In the genomic region with DNA sequence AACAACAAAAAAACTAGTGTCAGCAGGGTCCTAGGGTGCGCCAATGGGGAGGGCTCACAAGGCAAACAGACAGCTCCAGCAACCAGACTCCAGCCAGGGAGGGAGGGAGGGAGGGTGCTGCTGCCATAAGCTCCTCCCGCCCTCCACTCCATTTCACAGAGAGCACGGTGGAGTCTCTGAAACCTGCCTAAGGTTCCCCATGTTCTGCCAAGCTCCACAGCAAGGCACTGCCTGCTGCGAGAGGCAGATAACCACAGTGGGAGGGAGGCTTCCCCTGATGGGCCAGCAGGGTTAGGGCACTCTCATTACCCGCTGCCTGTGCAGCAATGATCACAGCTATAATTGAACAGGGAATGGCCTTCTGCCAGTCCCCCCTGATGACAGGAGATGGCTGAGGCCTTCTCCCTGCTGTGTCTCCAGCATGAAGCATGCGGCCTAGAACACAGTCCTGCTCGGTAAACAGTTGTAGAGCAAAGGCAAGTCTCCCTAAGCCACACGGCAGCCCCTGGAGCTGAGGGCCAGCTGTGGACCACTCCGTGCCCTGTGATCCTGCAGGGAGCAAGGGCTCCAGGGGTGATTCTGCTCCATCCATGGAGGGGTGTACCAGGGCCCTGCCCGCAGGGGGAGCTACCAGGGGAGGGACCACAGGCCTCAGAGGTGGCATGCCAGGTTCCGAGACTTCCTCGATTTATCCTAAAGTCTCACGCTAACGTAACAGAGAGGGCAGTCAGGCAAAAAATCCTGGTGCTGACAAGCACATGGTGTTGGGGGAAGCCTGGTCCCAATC, we compare ENCODE assay signal across 17 cellular contexts. TPM values are rescaled to one million over a fixed set of nuclear protein-coding genes. Genes with fewer than 3 reads are reported as not detected.
A peak's percentile ranks its signal among the peaks of the same experiment; 100 is the strongest.
DNase-seq lines count a peak whose midpoint lies in the region; ATAC-seq, FAIRE-seq and TF ChIP-seq lines count a peak whose summit lies in the region.
"Had no signal": no experiment of that assay in that cellular context is flagged by ENCODE, and none has a peak within 500 bp of the region (broad histone marks: within the 10 kb centered on the region; RNA-seq: fewer than 3 reads in every experiment).

No MANE protein-coding gene starts in this region.

- H3K4me1 ChIP-seq in HepG2 (ENCODE audit: insufficient read depth, low read length) (peaks cover 60% of the 10 kb centered on the region), upper lobe of left lung (no peaks in the 10 kb centered on the region), smooth muscle cell (ENCODE audit: low read depth) (peaks cover 9% of the 10 kb centered on the region)
- H3K4me1 ChIP-seq: testis had no signal

- POLR2A ChIA-PET in HepG2 (lab: Yijun Ruan, JAX), result interaction anchor here (1.0 kb wide), 1 partner anchor 9 kb away, joined by 3 read pairs; no protein-coding TSS in a partner anchor

- H3K4me2 ChIP-seq in HepG2 (ENCODE audit: low read depth, low read length) (no peak overlapping the region), smooth muscle cell (no peak overlapping the region)

- H2AFZ ChIP-seq in HepG2 (ENCODE audit: low read length), result no peak overlapping the region
- no peak overlapping the region for H2AFZ ChIP-seq in smooth muscle cell (ENCODE audit: low read depth)

- no peaks in the 10 kb centered on the region for H3F3A ChIP-seq in smooth muscle cell (ENCODE audit: low read depth)

- H4K20me1 ChIP-seq in HepG2 (ENCODE audit: insufficient read depth, low read length) (no peaks in the 10 kb centered on the region), smooth muscle cell (ENCODE audit: low read depth) (no peaks in the 10 kb centered on the region)

- H3K27ac ChIP-seq in brain microvascular endothelial cell (no peak overlapping the region), HepG2 (ENCODE audit: extremely low read length, insufficient read depth, low read length) (no peak overlapping the region), upper lobe of left lung (no peak overlapping the region), smooth muscle cell (ENCODE audit: low read depth) (no peak overlapping the region)
- H3K27ac ChIP-seq: HL-60, testis had no signal

- no peak for FAIRE-seq in HepG2 (lab: Jason Lieb, UNC)

- H3K27me3 ChIP-seq in brain microvascular endothelial cell (replicated peaks), result no peaks in the 10 kb centered on the region
- H3K27me3 ChIP-seq in HepG2 (ENCODE audit: control insufficient read depth in 1 of 2, insufficient read depth in 2 of 2, low read length in 2 of 2), result no peaks in the 10 kb centered on the region
- H3K27me3 ChIP-seq in upper lobe of left lung, result no peaks in the 10 kb centered on the region
- H3K27me3 ChIP-seq in smooth muscle cell (ENCODE audit: low read depth), result no peaks in the 10 kb centered on the region
- H3K27me3 ChIP-seq: testis had no signal

- no peaks in the 10 kb centered on the region for H3K36me3 ChIP-seq in brain microvascular endothelial cell (replicated peaks)
- H3K36me3 ChIP-seq in HepG2 (replicated peaks in 1 of 2; ENCODE audit: control insufficient read depth in 1 of 2, insufficient read depth in 2 of 2, low read length in 2 of 2), result no peaks in the 10 kb centered on the region
- H3K36me3 ChIP-seq in upper lobe of left lung, result no peaks in the 10 kb centered on the region
- H3K36me3 ChIP-seq in smooth muscle cell (ENCODE audit: low read depth), result no peaks in the 10 kb centered on the region

- no peak for TF ChIP-seq RAD21 in HepG2 (CRISPR knock-in tag; IDR thresholded peaks at IDR 0.05)

- in situ Hi-C loops in brain microvascular endothelial cell (cut with HindIII; ENCODE audit: low pct_ligation_motif_present, low sequenced_read_pairs) (no loop called here), HepG2 (cut with HindIII; ENCODE audit: extremely low pct_ligation_motif_present, low pct_unique_long_range_greater_than_20kb) (no loop called here)

- CTCF ChIA-PET in HepG2 (lab: Yijun Ruan, JAX; ENCODE audit: low intra/inter-chr PET ratio, low total read pairs), result no interaction called here

- ATAC-seq in HepG2 (no peak; the same call in 2 of the 3 replicates), upper lobe of left lung (ENCODE audit: low FRiP score in 2 of 2) (peak; percentile 6 to 32)
- ATAC-seq in activated naive CD4-positive, alpha-beta T cell treated with anti-CD3 and anti-CD28 coated beads, Interleukin-2, amount 50 U/mL, for 72 hours, result no peak
- ATAC-seq: naive thymus-derived CD4-positive, alpha-beta T cell had no signal

- DNase-seq in NCI-H2107 treated with DMSO at 0.1 percent for 48 hours (lab: John Stamatoyannopoulos, UW; ENCODE audit: unreplicated experiment), result peak; percentile 12
- DNase-seq in NCI-H2107 (lab: John Stamatoyannopoulos, UW), result no peak
- DNase-seq in brain microvascular endothelial cell, result no peak
- no peak for DNase-seq in HepG2 (ENCODE audit: low spot score)
- peak in 1 of 2 donors; percentile 36 for DNase-seq in upper lobe of left lung
- no peak for DNase-seq in smooth muscle cell (lab: John Stamatoyannopoulos, UW; ENCODE audit: unreplicated experiment)
- no peak for DNase-seq in DMS79 (lab: John Stamatoyannopoulos, UW)
- no peak for DNase-seq in activated naive CD4-positive, alpha-beta T cell treated with anti-CD3 and anti-CD28 coated beads, Interleukin-2, amount 50 U/mL, for 72 hours (ENCODE audit: low spot score in 2 of 2)
- DNase-seq: 8988T; kidney glomerular epithelial cell; naive thymus-derived CD4-positive, alpha-beta T cell; NCI-H446; T1000; testis had no signal

- TF ChIP-seq EP300 in HepG2 (IDR thresholded peaks at IDR 0.05; ENCODE audit: low read depth in 2 of 2, low read length in 2 of 2) (no peak), HepG2 (CRISPR knock-in tag; IDR thresholded peaks at IDR 0.05; ENCODE audit: borderline replicate concordance) (no peak), upper lobe of left lung (IDR thresholded peaks at IDR 0.05) (no peak)

- peak; percentile 52 for TF ChIP-seq CTCF in brain microvascular endothelial cell (IDR thresholded peaks at IDR 0.05; ENCODE audit: low read depth, low read length, missing control alignments)
- TF ChIP-seq CTCF in HepG2 (CRISPR knock-in tag; IDR thresholded peaks at IDR 0.05), result 0 out of 2 replicates have a peak, but pooled peaks have one; percentile 12
- TF ChIP-seq CTCF in upper lobe of left lung (IDR thresholded peaks at IDR 0.05), result no peak
- no peak for TF ChIP-seq CTCF in smooth muscle cell (IDR thresholded peaks at IDR 0.05; ENCODE audit: borderline replicate concordance, insufficient read depth, poor library complexity, severe bottlenecking)

- no peak overlapping the region for H3K27ac Mint-ChIP-seq in activated naive CD4-positive, alpha-beta T cell treated with anti-CD3 and anti-CD28 coated beads, Interleukin-2, amount 50 U/mL, for 72 hours
- H3K27ac Mint-ChIP-seq: activated naive CD8-positive, alpha-beta T cell; naive thymus-derived CD4-positive, alpha-beta T cell had no signal

- 84% methylated on average over 6 of the region's 14 CpGs for WGBS in HepG2 (ENCODE audit: low lambda C conversion rate)
- 81 to 90% methylated on average over 5 to 12 of the region's 14 CpGs for WGBS in upper lobe of left lung, 2 donors
- 89% methylated on average over 14 of the region's 14 CpGs for WGBS in smooth muscle cell (ENCODE audit: low lambda C conversion rate)

- no peak for TF ChIP-seq POLR2A in HepG2 (IDR thresholded peaks at IDR 0.05; ENCODE audit: insufficient read depth in 1 of 2, low read depth in 2 of 2, low read length in 2 of 2)
- no peak for TF ChIP-seq POLR2A in upper lobe of left lung (IDR thresholded peaks at IDR 0.05)

- no peaks in the 10 kb centered on the region for H3K36me3 Mint-ChIP-seq in activated naive CD4-positive, alpha-beta T cell treated with anti-CD3 and anti-CD28 coated beads, Interleukin-2, amount 50 U/mL, for 72 hours
- H3K36me3 Mint-ChIP-seq: activated naive CD8-positive, alpha-beta T cell had no signal

- intact Hi-C loops in HepG2 (cut with micrococcal nuclease; ENCODE audit: unreplicated experiment), result no loop called here

- H3K4me3 ChIP-seq in brain microvascular endothelial cell (ENCODE audit: low read depth, low read length), result no peak overlapping the region
- H3K4me3 ChIP-seq in HepG2 (replicated peaks in 1 of 3; ENCODE audit: insufficient read depth in 1 of 3, low read depth in 2 of 3, low read length in 3 of 3), result no peak overlapping the region
- no peak overlapping the region for H3K4me3 ChIP-seq in upper lobe of left lung
- H3K4me3 ChIP-seq in smooth muscle cell, result no peak overlapping the region
- H3K4me3 ChIP-seq: testis had no signal

- H3K79me2 ChIP-seq in HepG2 (ENCODE audit: insufficient read depth, low read length) (no peaks in the 10 kb centered on the region), smooth muscle cell (ENCODE audit: low read depth) (no peaks in the 10 kb centered on the region)

- H3K9me3 ChIP-seq in HepG2 (ENCODE audit: low read length) (no peaks in the 10 kb centered on the region), upper lobe of left lung (no peaks in the 10 kb centered on the region), smooth muscle cell (replicated peaks; ENCODE audit: low read depth) (no peaks in the 10 kb centered on the region)
- H3K9me3 ChIP-seq: testis had no signal

- H3K9ac ChIP-seq in HepG2 (ENCODE audit: insufficient read depth, low read depth, low read length) (no peak overlapping the region), smooth muscle cell (ENCODE audit: low read depth) (no peak overlapping the region)

- H3K9me3 Mint-ChIP-seq in activated naive CD4-positive, alpha-beta T cell treated with anti-CD3 and anti-CD28 coated beads, Interleukin-2, amount 50 U/mL, for 72 hours, result no peaks in the 10 kb centered on the region
- H3K9me3 Mint-ChIP-seq: naive thymus-derived CD4-positive, alpha-beta T cell had no signal

- no TSS peak for BruUV-seq in HepG2 (replicated peaks; lab: Mats Ljungman, UMichigan)

RNA-seq across cellular contexts. Expression of a gene that starts 42.9 kb away (rescaled TPM):
- total RNA-seq in HepG2 (2016; rRNA removed; fragmentation: Illumina TruSeq; extraction: Trizol) (32.6 and 39.0 TPM in 2 replicates), upper lobe of left lung (10 to 100 TPM in 4 of 6 donors, 1 to 10 TPM in 2; 5.0 to 49.9 (median 20.9) TPM), smooth muscle cell (11.8 TPM in 2 replicates)
- total RNA-seq in HepG2 (2016; cell fraction: cytosol; rRNA removed; fragmentation: Illumina TruSeq; extraction: Trizol; ENCODE audit: low read depth), result 4.6 and 5.9 TPM in 2 replicates
- 28.7 and 37.9 TPM in 2 replicates for total RNA-seq in HepG2 (2016; cell fraction: insoluble cytoplasmic fraction; rRNA removed; fragmentation: Illumina TruSeq; extraction: Trizol)
- total RNA-seq in HepG2 (2016; cell fraction: membrane; rRNA removed; fragmentation: Illumina TruSeq; extraction: Trizol), result 11.9 and 12.9 TPM in 2 replicates
- total RNA-seq in HepG2 (2016; cell fraction: nucleus; rRNA removed; fragmentation: Illumina TruSeq; extraction: Trizol), result 28.9 and 34.0 TPM in 2 replicates
- polyA plus RNA-seq in HepG2 (2011; rRNA removed) (27.2 and 29.0 TPM in 2 replicates), smooth muscle cell (21.8 and 36.1 TPM in 2 replicates)
- polyA plus RNA-seq in HepG2 (2011; cell fraction: cytosol; rRNA removed), result 29.7 and 35.1 TPM in 2 replicates
- 127 and 178 TPM in 2 replicates for polyA plus RNA-seq in HepG2 (2011; cell fraction: nucleus; rRNA removed)
- polyA plus RNA-seq in HepG2 (2012), result 36.8 and 44.9 TPM in 2 replicates
- polyA plus RNA-seq in HepG2 (2016; cell fraction: cytosol; fragmentation: Illumina TruSeq; extraction: Trizol; ENCODE audit: low read depth), result 5.4 and 6.3 TPM in 2 replicates
- 32.2 and 39.6 TPM in 2 replicates for polyA plus RNA-seq in HepG2 (2016; cell fraction: insoluble cytoplasmic fraction; fragmentation: Illumina TruSeq; extraction: Trizol; ENCODE audit: low read depth)
- 8.2 and 9.4 TPM in 2 replicates for polyA plus RNA-seq in HepG2 (2016; cell fraction: membrane; fragmentation: Illumina TruSeq; extraction: Trizol; ENCODE audit: low read depth)
- 54.7 and 57.4 TPM in 2 replicates for polyA plus RNA-seq in HepG2 (2016; cell fraction: nucleus; fragmentation: Illumina TruSeq; extraction: Trizol; ENCODE audit: insufficient read depth, low read depth)
- polyA minus RNA-seq in HepG2 (2011; rRNA and poly(A)+ RNA removed; ENCODE audit: low replicate concordance), result 64.1 and 66.8 TPM in 2 replicates
- 36.4 and 37.4 TPM in 2 replicates for polyA minus RNA-seq in HepG2 (2011; cell fraction: cytosol; rRNA and poly(A)+ RNA removed)
- 29.3 and 32.8 TPM in 2 replicates for polyA minus RNA-seq in HepG2 (2011; cell fraction: nucleus; rRNA and poly(A)+ RNA removed)
- 10 to 100 TPM in 1 of 2 donors, 1 to 10 TPM in 1; 4.6 to 11.5 TPM for total RNA-seq in activated naive CD4-positive, alpha-beta T cell treated with anti-CD3 and anti-CD28 coated beads, Interleukin-2, amount 50 U/mL, for 72 hours

RNA-seq across cellular contexts. Expression of a gene that starts 58.4 kb away (rescaled TPM):
- total RNA-seq in HepG2 (2016; rRNA removed; fragmentation: Illumina TruSeq; extraction: Trizol), result 4.4 and 6.8 TPM in 2 replicates
- 1.1 TPM in 2 replicates for total RNA-seq in HepG2 (2016; cell fraction: cytosol; rRNA removed; fragmentation: Illumina TruSeq; extraction: Trizol; ENCODE audit: low read depth)
- total RNA-seq in HepG2 (2016; cell fraction: insoluble cytoplasmic fraction; rRNA removed; fragmentation: Illumina TruSeq; extraction: Trizol), result 3.5 and 6.4 TPM in 2 replicates
- total RNA-seq in HepG2 (2016; cell fraction: membrane; rRNA removed; fragmentation: Illumina TruSeq; extraction: Trizol), result 4.1 and 5.5 TPM in 2 replicates
- 2.9 and 5.5 TPM in 2 replicates for total RNA-seq in HepG2 (2016; cell fraction: nucleus; rRNA removed; fragmentation: Illumina TruSeq; extraction: Trizol)
- 1.3 and 2.4 TPM in 2 replicates for polyA plus RNA-seq in HepG2 (2011; rRNA removed)
- 1.7 and 3.3 TPM in 2 replicates for polyA plus RNA-seq in HepG2 (2011; cell fraction: cytosol; rRNA removed)
- polyA plus RNA-seq in HepG2 (2011; cell fraction: nucleus; rRNA removed), result 7.1 and 9.6 TPM in 2 replicates
- polyA plus RNA-seq in HepG2 (2012), result 1.2 and 2.5 TPM in 2 replicates
- polyA plus RNA-seq in HepG2 (2016; cell fraction: cytosol; fragmentation: Illumina TruSeq; extraction: Trizol; ENCODE audit: low read depth), result 1.4 and 1.5 TPM in 2 replicates
- polyA plus RNA-seq in HepG2 (2016; cell fraction: insoluble cytoplasmic fraction; fragmentation: Illumina TruSeq; extraction: Trizol; ENCODE audit: low read depth), result 3.8 and 4.4 TPM in 2 replicates
- polyA plus RNA-seq in HepG2 (2016; cell fraction: membrane; fragmentation: Illumina TruSeq; extraction: Trizol; ENCODE audit: low read depth), result 3.3 and 4.1 TPM in 2 replicates
- polyA plus RNA-seq in HepG2 (2016; cell fraction: nucleus; fragmentation: Illumina TruSeq; extraction: Trizol; ENCODE audit: insufficient read depth, low read depth), result 7.3 and 8.5 TPM in 2 replicates
- polyA minus RNA-seq in HepG2 (2011; rRNA and poly(A)+ RNA removed; ENCODE audit: low replicate concordance), result 3.9 and 38.9 TPM in 2 replicates
- polyA minus RNA-seq in HepG2 (2011; cell fraction: cytosol; rRNA and poly(A)+ RNA removed), result 2.7 and 3.0 TPM in 2 replicates
- 1.1 and 1.5 TPM in 2 replicates for polyA minus RNA-seq in HepG2 (2011; cell fraction: nucleus; rRNA and poly(A)+ RNA removed)
- 10 to 100 TPM; 11.4 to 29.0 (median 21.8) TPM for total RNA-seq in upper lobe of left lung
- total RNA-seq in smooth muscle cell, result 14.7 and 15.2 TPM in 2 replicates
- 37.6 and 43.0 TPM in 2 replicates for polyA plus RNA-seq in smooth muscle cell
- 10 to 100 TPM; 23.9 TPM for total RNA-seq in activated naive CD4-positive, alpha-beta T cell treated with anti-CD3 and anti-CD28 coated beads, Interleukin-2, amount 50 U/mL, for 72 hours
- polyA plus RNA-seq: naive thymus-derived CD4-positive, alpha-beta T cell had no signal

RNA-seq across cellular contexts. Expression of a gene that starts 59.9 kb away (rescaled TPM):
- total RNA-seq in HepG2 (2016; rRNA removed; fragmentation: Illumina TruSeq; extraction: Trizol) (0.11 and 0.17 TPM in 2 replicates), upper lobe of left lung (not detected), smooth muscle cell (not detected in 2 replicates)
- total RNA-seq in HepG2 (2016; cell fraction: cytosol; rRNA removed; fragmentation: Illumina TruSeq; extraction: Trizol; ENCODE audit: low read depth), result not detected in 2 replicates
- total RNA-seq in HepG2 (2016; cell fraction: insoluble cytoplasmic fraction; rRNA removed; fragmentation: Illumina TruSeq; extraction: Trizol), result 0.09 TPM in 1 of 2 replicates, not detected in the other
- 0.19 TPM in 1 of 2 replicates, not detected in the other for total RNA-seq in HepG2 (2016; cell fraction: membrane; rRNA removed; fragmentation: Illumina TruSeq; extraction: Trizol)
- not detected in 2 replicates for total RNA-seq in HepG2 (2016; cell fraction: nucleus; rRNA removed; fragmentation: Illumina TruSeq; extraction: Trizol)
- polyA plus RNA-seq in HepG2 (2011; rRNA removed) (0.10 and 0.18 TPM in 2 replicates), smooth muscle cell (not detected in 2 replicates)
- 0.11 and 0.18 TPM in 2 replicates for polyA plus RNA-seq in HepG2 (2011; cell fraction: cytosol; rRNA removed)
- 0.16 TPM in 1 of 2 replicates, not detected in the other for polyA plus RNA-seq in HepG2 (2011; cell fraction: nucleus; rRNA removed)
- 0.13 and 0.16 TPM in 2 replicates for polyA plus RNA-seq in HepG2 (2012)
- polyA plus RNA-seq in HepG2 (2016; cell fraction: cytosol; fragmentation: Illumina TruSeq; extraction: Trizol; ENCODE audit: low read depth), result 0.11 TPM in 1 of 2 replicates, not detected in the other
- polyA plus RNA-seq in HepG2 (2016; cell fraction: insoluble cytoplasmic fraction; fragmentation: Illumina TruSeq; extraction: Trizol; ENCODE audit: low read depth), result not detected in 2 replicates
- polyA plus RNA-seq in HepG2 (2016; cell fraction: membrane; fragmentation: Illumina TruSeq; extraction: Trizol; ENCODE audit: low read depth), result 0.21 TPM in 1 of 2 replicates, not detected in the other
- not detected in 2 replicates for polyA plus RNA-seq in HepG2 (2016; cell fraction: nucleus; fragmentation: Illumina TruSeq; extraction: Trizol; ENCODE audit: insufficient read depth, low read depth)
- 15.6 TPM in 1 of 2 replicates, not detected in the other for polyA minus RNA-seq in HepG2 (2011; rRNA and poly(A)+ RNA removed; ENCODE audit: low replicate concordance)
- not detected in 2 replicates for polyA minus RNA-seq in HepG2 (2011; cell fraction: cytosol; rRNA and poly(A)+ RNA removed)
- polyA minus RNA-seq in HepG2 (2011; cell fraction: nucleus; rRNA and poly(A)+ RNA removed), result 0.52 TPM in 1 of 2 replicates, not detected in the other
- not detected for total RNA-seq in activated naive CD4-positive, alpha-beta T cell treated with anti-CD3 and anti-CD28 coated beads, Interleukin-2, amount 50 U/mL, for 72 hours
- total RNA-seq: M059J; naive thymus-derived CD4-positive, alpha-beta T cell had no signal
- polyA plus RNA-seq: naive thymus-derived CD4-positive, alpha-beta T cell had no signal

Comparison
In these comparisons a context has a peak if more than half of its experiments do, and no peak if none do; other contexts are left out.
1. CTCF ChIP-seq: peak in brain microvascular endothelial cell (single experiment) and HepG2 (single experiment); none in upper lobe of left lung (0 of 6) and smooth muscle cell (single experiment).
2. ATAC-seq: peak in upper lobe of left lung (2 of 2); none in HepG2 (single experiment) and activated naive CD4-positive, alpha-beta T cell treated with anti-CD3 and anti-CD28 coated beads, Interleukin-2, amount 50 U/mL, for 72 hours (0 of 2).